Comparison of ENCODE assay signal across 8 cellular contexts in genomic region chr12:106956048-106956935, GRCh38. TPM values are rescaled to one million over a fixed set of nuclear protein-coding genes. Genes with fewer than 3 reads are reported as not detected.
DNase-seq lines count a peak whose midpoint lies in the region; ATAC-seq and TF ChIP-seq lines count a peak whose summit lies in the region.

No MANE protein-coding gene starts in this region.

- H3K4me1 Mint-ChIP-seq in CD14-positive monocyte: peaks cover 21% of the 10 kb centered on the region
- H3K4me1 Mint-ChIP-seq in activated T-cell treated with anti-CD3 and anti-CD28 coated beads, Interleukin-2, amount 50 U/mL, for 72 hours (ENCODE audit: low read depth): peaks cover 34% of the 10 kb centered on the region
- peaks cover 25% of the 10 kb centered on the region for H3K4me1 Mint-ChIP-seq in stimulated activated memory B cell treated with anti-CD40 and anti-IgM and Interleukin-4, amounts not matched to agents 10 μg/mL and 1 μg/mL and 100 μg/mL, for 72 hours

- peaks cover 0 to 8% (median 3%) of the 10 kb centered on the region in 7 donors for H3K9me3 Mint-ChIP-seq in CD14-positive monocyte
- H3K9me3 Mint-ChIP-seq in activated T-cell treated with anti-CD3 and anti-CD28 coated beads, Interleukin-2, amount 50 U/mL, for 72 hours: no peaks in the 10 kb centered on the region
- no peaks in the 10 kb centered on the region for H3K9me3 Mint-ChIP-seq in stimulated activated memory B cell treated with anti-CD40 and anti-IgM and Interleukin-4, amounts not matched to agents 10 μg/mL and 1 μg/mL and 100 μg/mL, for 72 hours

- H3K4me2 ChIP-seq in OCI-LY1 (ENCODE audit: low read length): peak overlapping the region; percentile 87

- WGBS in esophagus squamous epithelium, 2 donors: 2% methylated on average over 10 to 15 of the region's 47 CpGs

- H4K20me1 ChIP-seq in OCI-LY1 (ENCODE audit: insufficient read depth, low read length): no peaks in the 10 kb centered on the region

- H3K27me3 Mint-ChIP-seq in CD14-positive monocyte (ENCODE audit: low read depth in 3 of 3): peaks cover 38 to 61% (median 44%) of the 10 kb centered on the region in 3 donors
- no peaks in the 10 kb centered on the region for H3K27me3 Mint-ChIP-seq in activated T-cell treated with anti-CD3 and anti-CD28 coated beads, Interleukin-2, amount 50 U/mL, for 72 hours (ENCODE audit: low read depth)
- H3K27me3 Mint-ChIP-seq in stimulated activated memory B cell treated with anti-CD40 and anti-IgM and Interleukin-4, amounts not matched to agents 10 μg/mL and 1 μg/mL and 100 μg/mL, for 72 hours: no peaks in the 10 kb centered on the region

- ATAC-seq in GM19328 (IDR thresholded peaks at IDR 0.05; ENCODE audit: unreplicated experiment) (peak; percentile 29), HG03521 (IDR thresholded peaks at IDR 0.05; ENCODE audit: unreplicated experiment) (peak; percentile 35)
- peak; percentile 55 to 58 for ATAC-seq in activated T-cell treated with anti-CD3 and anti-CD28 coated beads, Interleukin-2, amount 50 U/mL, for 72 hours (replicated peaks in 1 of 2)
- peak; percentile 65 for ATAC-seq in stimulated activated memory B cell treated with anti-CD40 and anti-IgM and Interleukin-4, amounts not matched to agents 10 μg/mL and 1 μg/mL and 100 μg/mL, for 72 hours

- 0 out of 2 replicates have a peak overlapping the region, but pooled peaks have one; percentile 61 for H2AFZ ChIP-seq in OCI-LY1 (ENCODE audit: low read length)

- no peak for TF ChIP-seq CTCF in CD14-positive monocyte (IDR thresholded peaks at IDR 0.05)
- TF ChIP-seq CTCF in OCI-LY1 (IDR thresholded peaks at IDR 0.05; ENCODE audit: low read length): no peak
- TF ChIP-seq CTCF in esophagus squamous epithelium (IDR thresholded peaks at IDR 0.05): peak in 2 of 6 experiments; percentile 9 to 14

- H3K36me3 Mint-ChIP-seq in CD14-positive monocyte: peaks cover 0 to 6% of the 10 kb centered on the region in 2 donors
- H3K36me3 Mint-ChIP-seq in activated T-cell treated with anti-CD3 and anti-CD28 coated beads, Interleukin-2, amount 50 U/mL, for 72 hours (ENCODE audit: insufficient read depth in 2 of 2): peaks cover 1 to 2% of the 10 kb centered on the region in 2 donors
- peaks cover 7% of the 10 kb centered on the region for H3K36me3 Mint-ChIP-seq in stimulated activated memory B cell treated with anti-CD40 and anti-IgM and Interleukin-4, amounts not matched to agents 10 μg/mL and 1 μg/mL and 100 μg/mL, for 72 hours

- H3K27me3 ChIP-seq in OCI-LY1 (ENCODE audit: insufficient read depth, low read length): no peaks in the 10 kb centered on the region
- H3K27me3 ChIP-seq in esophagus squamous epithelium: no peaks in the 10 kb centered on the region

- H3K4me3 ChIP-seq in OCI-LY1 (ENCODE audit: low read depth, low read length, poor library complexity, severe bottlenecking) (peak overlapping the region; percentile 97), esophagus squamous epithelium (peak overlapping the region; percentile 75 to 89 (median 81))

- TF ChIP-seq POLR2A in esophagus squamous epithelium (IDR thresholded peaks at IDR 0.05): peak in 2 of 4 donors; percentile 30 to 35

- peak overlapping the region; percentile 46 for H3K27ac ChIP-seq in OCI-LY1 (ENCODE audit: low read depth, low read length, poor library complexity, severe bottlenecking)
- H3K27ac ChIP-seq in esophagus squamous epithelium: peak overlapping the region; percentile 89 to 95 (median 92)

- intact Hi-C loops in CD14-positive monocyte (cut with micrococcal nuclease): no loop called here
- intact Hi-C loops in esophagus squamous epithelium (cut with DNase I): loop anchor here (10.0 kb wide), 1 partner anchor 139 kb away; the partner anchor contains the start of gene CRY1

- peak overlapping the region; percentile 97 for H3K4me3 Mint-ChIP-seq in CD14-positive monocyte
- H3K4me3 Mint-ChIP-seq in activated T-cell treated with anti-CD3 and anti-CD28 coated beads, Interleukin-2, amount 50 U/mL, for 72 hours: peak overlapping the region; percentile 91 to 99
- peak overlapping the region; percentile 97 for H3K4me3 Mint-ChIP-seq in stimulated activated memory B cell treated with anti-CD40 and anti-IgM and Interleukin-4, amounts not matched to agents 10 μg/mL and 1 μg/mL and 100 μg/mL, for 72 hours

- DNase-seq in CD14-positive monocyte (ENCODE audit: low spot score) (no peak), esophagus squamous epithelium (lab: John Stamatoyannopoulos, UW) (no peak), myocyte (ENCODE audit: low read depth) (peak; percentile 78)
- peak; percentile 62 to 68 for DNase-seq in activated T-cell treated with anti-CD3 and anti-CD28 coated beads, Interleukin-2, amount 50 U/mL, for 72 hours

- H3K9me3 ChIP-seq in OCI-LY1 (ENCODE audit: low read length) (no peaks in the 10 kb centered on the region), esophagus squamous epithelium (no peaks in the 10 kb centered on the region)

- H3K4me1 ChIP-seq in OCI-LY1 (ENCODE audit: insufficient read depth, low read length, severe bottlenecking): peaks cover 21% of the 10 kb centered on the region
- peaks cover 4 to 55% (median 24%) of the 10 kb centered on the region in 3 donors for H3K4me1 ChIP-seq in esophagus squamous epithelium

- H3K27ac Mint-ChIP-seq in CD14-positive monocyte: peak overlapping the region in 5 of 7 donors; percentile 16 to 72 (median 66)
- peak overlapping the region; percentile 95 for H3K27ac Mint-ChIP-seq in activated T-cell treated with anti-CD3 and anti-CD28 coated beads, Interleukin-2, amount 50 U/mL, for 72 hours
- peak overlapping the region; percentile 93 for H3K27ac Mint-ChIP-seq in stimulated activated memory B cell treated with anti-CD40 and anti-IgM and Interleukin-4, amounts not matched to agents 10 μg/mL and 1 μg/mL and 100 μg/mL, for 72 hours

- peaks cover 7% of the 10 kb centered on the region; the same call in 1 of the 2 replicates for H3K79me2 ChIP-seq in OCI-LY1 (ENCODE audit: insufficient read depth, low read length)

- peak overlapping the region; percentile 85 for H3K9ac ChIP-seq in OCI-LY1 (ENCODE audit: low read length)

- no peaks in the 10 kb centered on the region; the same call in 1 of the 2 replicates for H3F3A ChIP-seq in OCI-LY1 (ENCODE audit: insufficient read depth, low read length)

- H3K9me2 ChIP-seq in OCI-LY1 (ENCODE audit: low read depth, low read length): no peaks in the 10 kb centered on the region

- no peaks in the 10 kb centered on the region for H3K36me3 ChIP-seq in OCI-LY1 (ENCODE audit: insufficient read depth, low read length)
- no peaks in the 10 kb centered on the region for H3K36me3 ChIP-seq in esophagus squamous epithelium

RNA-seq across cellular contexts. Expression of gene TMEM263, which starts 0.6 kb away (rescaled TPM):
- polyA plus RNA-seq in CD14-positive monocyte: 1 to 10 TPM; 1.7 to 2.0 TPM
- 10 to 100 TPM; 39.7 to 41.3 TPM for total RNA-seq in activated T-cell treated with anti-CD3 and anti-CD28 coated beads, Interleukin-2, amount 50 U/mL, for 72 hours
- 10 to 100 TPM in 2 of 4 donors, 1 to 10 TPM in 2; 5.1 to 12.0 (median 8.6) TPM for total RNA-seq in esophagus squamous epithelium
- total RNA-seq in myocyte: 77.9 and 105 TPM in 2 replicates
- polyA plus RNA-seq in myocyte (2012): 49.0 TPM

RNA-seq across cellular contexts. Expression of gene MTERF2, which starts 30.7 kb away (rescaled TPM):
- polyA plus RNA-seq in CD14-positive monocyte: under 1 TPM; 0.54 to 0.73 TPM
- 1 to 10 TPM; 6.7 to 7.8 TPM for total RNA-seq in activated T-cell treated with anti-CD3 and anti-CD28 coated beads, Interleukin-2, amount 50 U/mL, for 72 hours
- total RNA-seq in esophagus squamous epithelium (1 to 10 TPM; 2.7 to 9.5 (median 4.2) TPM), myocyte (19.3 and 46.2 TPM in 2 replicates)
- polyA plus RNA-seq in myocyte (2012): 10.2 TPM

Comparison
In these comparisons a context has a peak if more than half of its experiments do, and no peak if none do; other contexts are left out.
1. DNase-seq: peak in activated T-cell treated with anti-CD3 and anti-CD28 coated beads, Interleukin-2, amount 50 U/mL, for 72 hours (2 of 2) and myocyte (single experiment); none in CD14-positive monocyte (single experiment) and esophagus squamous epithelium (single experiment).
2. Peak in every context shown above with its lines, with median percentiles within 50 percentile points of each other: H3K27ac Mint-ChIP-seq, H3K4me3 Mint-ChIP-seq and ATAC-seq.